8 cellular contexts compared by ENCODE assay signal in genomic region chr3:27483117-27484001, GRCh38. TPM values are rescaled to one million over a fixed set of nuclear protein-coding genes. Genes with fewer than 3 reads are reported as not detected.
A peak's percentile ranks its signal among the peaks of the same experiment; 100 is the strongest.
DNase-seq lines count a peak whose midpoint lies in the region; ATAC-seq and TF ChIP-seq lines count a peak whose summit lies in the region.

No MANE protein-coding gene starts in this region.

- H3K79me2 ChIP-seq in DOHH2 (ENCODE audit: control insufficient read depth, low read length) = peaks cover 59% of the 10 kb centered on the region

- intact Hi-C loops in left ventricle myocardium superior (cut with micrococcal nuclease) = no loop called here

- peak overlapping the region; percentile 72 for H3K4me2 ChIP-seq in DOHH2 (ENCODE audit: low read length)

- no peaks in the 10 kb centered on the region for H3K9me3 Mint-ChIP-seq in activated naive CD8-positive, alpha-beta T cell treated with anti-CD3 and anti-CD28 coated beads, Interleukin-2, amount 50 U/mL, for 24 hours
- no peaks in the 10 kb centered on the region for H3K9me3 Mint-ChIP-seq in progenitor cell of endocrine pancreas (ENCODE audit: low read depth)

- DNase-seq in SK-MEL-5 (ENCODE audit: low read depth, low spot score) (peak; percentile 52), left ventricle myocardium superior (peak; percentile 71), progenitor cell of endocrine pancreas (ENCODE audit: low spot score, unreplicated experiment) (peak; percentile 24), GOT3 (lab: John Stamatoyannopoulos, UW) (no peak)
- peak; percentile 36 for DNase-seq in activated naive CD8-positive, alpha-beta T cell treated with anti-CD3 and anti-CD28 coated beads, Interleukin-2, amount 50 U/mL, for 24 hours

- peak; percentile 11 for ATAC-seq in GM19463 (IDR thresholded peaks at IDR 0.05; ENCODE audit: unreplicated experiment)
- ATAC-seq in HG03565 (IDR thresholded peaks at IDR 0.05; ENCODE audit: unreplicated experiment) = peak; percentile 15
- ATAC-seq in activated naive CD8-positive, alpha-beta T cell treated with anti-CD3 and anti-CD28 coated beads, Interleukin-2, amount 50 U/mL, for 24 hours = peak; percentile 7
- peak; percentile 15 for ATAC-seq in left ventricle myocardium superior

- peaks cover 48% of the 10 kb centered on the region for H3K4me1 ChIP-seq in DOHH2 (ENCODE audit: control insufficient read depth, low read length)

- H3K4me1 Mint-ChIP-seq in activated naive CD8-positive, alpha-beta T cell treated with anti-CD3 and anti-CD28 coated beads, Interleukin-2, amount 50 U/mL, for 24 hours = peaks cover 41% of the 10 kb centered on the region
- peaks cover 18% of the 10 kb centered on the region for H3K4me1 Mint-ChIP-seq in progenitor cell of endocrine pancreas (ENCODE audit: low read depth)

- peaks cover 4% of the 10 kb centered on the region; the same call in 1 of the 2 replicates for H4K20me1 ChIP-seq in DOHH2 (ENCODE audit: control insufficient read depth, insufficient read depth, low read depth, low read length)

- H3K27ac ChIP-seq in DOHH2 (ENCODE audit: low read depth, low read length) = peak overlapping the region; percentile 80

- peak overlapping the region; percentile 94 for H3K4me3 ChIP-seq in DOHH2 (ENCODE audit: low read length)

- H3K36me3 Mint-ChIP-seq in activated naive CD8-positive, alpha-beta T cell treated with anti-CD3 and anti-CD28 coated beads, Interleukin-2, amount 50 U/mL, for 24 hours (ENCODE audit: low read depth) = peaks cover 25% of the 10 kb centered on the region
- peaks cover 7% of the 10 kb centered on the region for H3K36me3 Mint-ChIP-seq in progenitor cell of endocrine pancreas (ENCODE audit: insufficient read depth)

- H3K36me3 ChIP-seq in DOHH2 (ENCODE audit: control insufficient read depth, low read length) = peaks cover 43% of the 10 kb centered on the region

- H3K4me3 Mint-ChIP-seq in activated naive CD8-positive, alpha-beta T cell treated with anti-CD3 and anti-CD28 coated beads, Interleukin-2, amount 50 U/mL, for 24 hours = peak overlapping the region; percentile 95
- H3K4me3 Mint-ChIP-seq in progenitor cell of endocrine pancreas (ENCODE audit: low read depth) = peak overlapping the region; percentile 94

- H3K27ac Mint-ChIP-seq in activated naive CD8-positive, alpha-beta T cell treated with anti-CD3 and anti-CD28 coated beads, Interleukin-2, amount 50 U/mL, for 24 hours = peak overlapping the region; percentile 94
- peak overlapping the region; percentile 96 for H3K27ac Mint-ChIP-seq in progenitor cell of endocrine pancreas

- H3K27me3 Mint-ChIP-seq in activated naive CD8-positive, alpha-beta T cell treated with anti-CD3 and anti-CD28 coated beads, Interleukin-2, amount 50 U/mL, for 24 hours = no peaks in the 10 kb centered on the region
- no peaks in the 10 kb centered on the region for H3K27me3 Mint-ChIP-seq in progenitor cell of endocrine pancreas

- no peaks in the 10 kb centered on the region for H3K9me2 ChIP-seq in DOHH2 (replicated peaks; ENCODE audit: control insufficient read depth, low read length)

- no peaks in the 10 kb centered on the region for H3K27me3 ChIP-seq in DOHH2 (ENCODE audit: control insufficient read depth, low read length)

- H3K9me3 ChIP-seq in DOHH2 (ENCODE audit: control insufficient read depth, insufficient read depth, low read length) = no peaks in the 10 kb centered on the region

- TF ChIP-seq CTCF in DOHH2 (IDR thresholded peaks at IDR 0.05; ENCODE audit: low read depth, low read length, poor library complexity, severe bottlenecking) (no peak), progenitor cell of endocrine pancreas (IDR thresholded peaks at IDR 0.05; ENCODE audit: unreplicated experiment) (no peak)

- in situ Hi-C loops in SK-MEL-5 (cut with HindIII; ENCODE audit: low pct_unique_long_range_greater_than_20kb, low sequenced_read_pairs) = no loop called here

- H3F3A ChIP-seq in DOHH2 (ENCODE audit: control insufficient read depth, insufficient read depth) = no peaks in the 10 kb centered on the region

RNA-seq across cellular contexts. Expression of gene SLC4A7, which starts 0.8 kb away (rescaled TPM):
- total RNA-seq in SK-MEL-5 (2014; rRNA removed; shearing (Covaris generic)) = 34.3 and 35.8 TPM in 2 replicates
- polyA plus RNA-seq in SK-MEL-5 (2015; cell fraction: cytosol; rRNA removed) = 21.3 and 31.4 TPM in 2 replicates
- 87.8 and 103 TPM in 2 replicates for polyA plus RNA-seq in SK-MEL-5 (2015; cell fraction: nucleus; rRNA removed)
- total RNA-seq in left ventricle myocardium superior (19.2 TPM), progenitor cell of endocrine pancreas (67.0 and 69.7 TPM in 2 replicates)
